In the genomic region with DNA sequence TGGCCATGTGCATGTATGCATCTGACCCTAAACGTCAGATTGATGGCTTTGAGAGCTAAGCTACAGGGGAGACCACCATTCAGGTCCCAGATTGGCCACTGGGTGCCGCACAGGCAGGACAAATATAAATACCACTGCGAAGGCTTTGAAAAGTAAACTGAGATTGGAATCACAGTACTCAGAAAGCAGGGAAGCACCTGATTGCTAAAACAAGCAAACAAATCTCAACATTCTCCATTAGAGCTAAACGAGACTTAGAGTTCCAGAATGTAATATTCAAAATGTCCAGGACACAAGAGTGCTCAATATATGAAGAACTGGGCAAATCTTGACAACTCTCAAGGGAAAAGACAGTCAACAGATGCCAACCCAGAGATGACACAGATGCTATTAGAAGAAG, we compare ENCODE assay signal across 23 cellular contexts.
A peak's percentile ranks its signal among the peaks of the same experiment; 100 is the strongest.
DNase-seq lines count a peak whose midpoint lies in the region; ATAC-seq, FAIRE-seq and TF ChIP-seq lines count a peak whose summit lies in the region.
"Had no signal": no experiment of that assay in that cellular context is flagged by ENCODE, and none has a peak within 500 bp of the region (broad histone marks: within the 10 kb centered on the region; RNA-seq: fewer than 3 reads in every experiment).

No MANE protein-coding gene starts in this region.

- in situ Hi-C loops in HepG2 (cut with HindIII; ENCODE audit: extremely low pct_ligation_motif_present, low pct_unique_long_range_greater_than_20kb), result no loop called here

- H2BK12ac ChIP-seq in neuronal stem cell (ENCODE audit: low read length), result no peak overlapping the region

- no peak overlapping the region for H2BK5ac ChIP-seq in neuronal stem cell (ENCODE audit: low read length)

- no peak overlapping the region for H3K9ac ChIP-seq in HepG2 (ENCODE audit: insufficient read depth, low read depth, low read length)
- H3K9ac ChIP-seq in neuronal stem cell (ENCODE audit: low read depth, low read length, poor library complexity), result no peak overlapping the region
- H3K9ac ChIP-seq: BLaER1 had no signal

- TF ChIP-seq POLR2A in HepG2 (IDR thresholded peaks at IDR 0.05; ENCODE audit: insufficient read depth in 1 of 2, low read depth in 2 of 2, low read length in 2 of 2) (no peak), right lobe of liver (IDR thresholded peaks at IDR 0.05) (no peak)

- TF ChIP-seq CTCF in HepG2 (CRISPR knock-in tag; IDR thresholded peaks at IDR 0.05), result peak; percentile 27; the same call in 1 of the 2 replicates
- TF ChIP-seq CTCF in right lobe of liver (IDR thresholded peaks at IDR 0.05), result no peak
- peak; percentile 39; the same call in 1 of the 2 replicates for TF ChIP-seq CTCF in VCaP (conservative IDR thresholded peaks at IDR 0.05)
- TF ChIP-seq CTCF in upper lobe of right lung (IDR thresholded peaks at IDR 0.05), result no peak

- no peak for TF ChIP-seq RAD21 in HepG2 (CRISPR knock-in tag; IDR thresholded peaks at IDR 0.05)

- no peak overlapping the region for H3K23ac ChIP-seq in neuronal stem cell (ENCODE audit: low read depth, low read length, poor library complexity)

- H3K18ac ChIP-seq in neuronal stem cell (ENCODE audit: low read length), result no peak overlapping the region

- no peak for FAIRE-seq in HepG2 (lab: Jason Lieb, UNC)
- FAIRE-seq: A204.1, D721Med, G401.6, GM12891 had no signal

- no peak overlapping the region for H4K8ac ChIP-seq in neuronal stem cell (ENCODE audit: low read depth, low read length)

- no peaks in the 10 kb centered on the region for H4K20me1 ChIP-seq in HepG2 (ENCODE audit: insufficient read depth, low read length)
- H4K20me1 ChIP-seq: BLaER1 had no signal

- H3K4me1 ChIP-seq in HepG2 (ENCODE audit: insufficient read depth, low read length), result no peaks in the 10 kb centered on the region
- H3K4me1 ChIP-seq in right lobe of liver, result no peaks in the 10 kb centered on the region
- H3K4me1 ChIP-seq in neuronal stem cell (ENCODE audit: control insufficient read depth in 2 of 2, insufficient read depth in 1 of 2, low read depth in 1 of 2, low read length in 2 of 2), result no peaks in the 10 kb centered on the region
- no peaks in the 10 kb centered on the region for H3K4me1 ChIP-seq in upper lobe of right lung
- H3K4me1 ChIP-seq: BE2C, Caco-2 had no signal

- H3K27me3 ChIP-seq in HepG2 (ENCODE audit: control insufficient read depth in 1 of 2, insufficient read depth in 2 of 2, low read length in 2 of 2) (no peaks in the 10 kb centered on the region; a peak in 1 of 5 replicates), right lobe of liver (no peaks in the 10 kb centered on the region), neuronal stem cell (ENCODE audit: control insufficient read depth in 3 of 3, insufficient read depth in 3 of 3, low read depth in 1 of 3, low read length in 3 of 3) (no peaks in the 10 kb centered on the region), upper lobe of right lung (no peaks in the 10 kb centered on the region)
- H3K27me3 ChIP-seq: BE2C, BLaER1 had no signal

- H3K36me3 ChIP-seq in HepG2 (replicated peaks in 1 of 2; ENCODE audit: control insufficient read depth in 1 of 2, insufficient read depth in 2 of 2, low read length in 2 of 2) (no peaks in the 10 kb centered on the region), right lobe of liver (no peaks in the 10 kb centered on the region), neuronal stem cell (replicated peaks in 1 of 2; ENCODE audit: control insufficient read depth in 2 of 2, insufficient read depth in 2 of 2, low read length in 2 of 2) (no peaks in the 10 kb centered on the region), upper lobe of right lung (no peaks in the 10 kb centered on the region)
- H3K36me3 ChIP-seq: BE2C, BLaER1 had no signal

- no peak overlapping the region for H2BK120ac ChIP-seq in neuronal stem cell (ENCODE audit: low read depth, low read length)

- no peak for TF ChIP-seq EP300 in HepG2 (IDR thresholded peaks at IDR 0.05; ENCODE audit: low read depth in 2 of 2, low read length in 2 of 2)
- TF ChIP-seq EP300 in HepG2 (CRISPR knock-in tag; IDR thresholded peaks at IDR 0.05; ENCODE audit: borderline replicate concordance), result no peak

- H3K4me2 ChIP-seq in HepG2 (ENCODE audit: low read depth, low read length) (no peak overlapping the region), neuronal stem cell (ENCODE audit: insufficient read depth, low read length, poor library complexity, severe bottlenecking) (no peak overlapping the region)

- H3K9me3 ChIP-seq in HepG2 (ENCODE audit: low read length) (no peaks in the 10 kb centered on the region), right lobe of liver (no peaks in the 10 kb centered on the region), neuronal stem cell (replicated peaks in 1 of 2; ENCODE audit: control insufficient read depth in 2 of 2, insufficient read depth in 1 of 2, low read depth in 1 of 2, low read length in 2 of 2) (no peaks in the 10 kb centered on the region), upper lobe of right lung (no peaks in the 10 kb centered on the region)
- H3K9me3 ChIP-seq: BE2C had no signal

- no peak overlapping the region for H2AK5ac ChIP-seq in neuronal stem cell (ENCODE audit: low read depth, low read length)

- no peak overlapping the region for H2AFZ ChIP-seq in HepG2 (ENCODE audit: low read length)
- H2AFZ ChIP-seq in neuronal stem cell (ENCODE audit: low read length), result no peak overlapping the region

- no peaks in the 10 kb centered on the region for H3K79me2 ChIP-seq in HepG2 (ENCODE audit: insufficient read depth, low read length)

- ATAC-seq in HepG2 (peak; percentile 65; the same call in 2 of the 3 replicates), right lobe of liver (no peak), upper lobe of right lung (no peak), GM18870 (IDR thresholded peaks at IDR 0.05; ENCODE audit: unreplicated experiment) (no peak)
- ATAC-seq: CD8-positive, alpha-beta T cell had no signal

- no peak overlapping the region for H3K4ac ChIP-seq in neuronal stem cell (ENCODE audit: low read length)

- H3K4me3 ChIP-seq in HepG2 (replicated peaks in 1 of 3; ENCODE audit: insufficient read depth in 1 of 3, low read depth in 2 of 3, low read length in 3 of 3) (no peak overlapping the region), right lobe of liver (no peak overlapping the region), neuronal stem cell (ENCODE audit: low read length in 2 of 2) (no peak overlapping the region), upper lobe of right lung (no peak overlapping the region)
- H3K4me3 ChIP-seq: BLaER1 had no signal

- H3K14ac ChIP-seq in neuronal stem cell (ENCODE audit: low read length), result no peak overlapping the region

- no peak overlapping the region for H4K91ac ChIP-seq in neuronal stem cell (ENCODE audit: low read depth, low read length, poor library complexity)

- CTCF ChIA-PET in HepG2 (lab: Yijun Ruan, JAX; ENCODE audit: low intra/inter-chr PET ratio, low total read pairs), result interaction anchor here (1.3 kb wide), 1 partner anchor 57 kb away, joined by 6 read pairs; no protein-coding TSS in a partner anchor

- intact Hi-C loops in HepG2 (cut with micrococcal nuclease; ENCODE audit: unreplicated experiment) (loop anchor here (5.0 kb wide), 1 partner anchor 58 kb away; no protein-coding TSS in a partner anchor), right lobe of liver (cut with DNase I) (no loop called here), posterior vena cava (cut with DNase I) (no loop called here), upper lobe of right lung (cut with DNase I) (no loop called here)

- H3K27ac ChIP-seq in HepG2 (ENCODE audit: extremely low read length, insufficient read depth, low read length) (no peak overlapping the region), right lobe of liver (no peak overlapping the region), VCaP (no peak overlapping the region), neuronal stem cell (replicated peaks; ENCODE audit: low read length) (no peak overlapping the region), upper lobe of right lung (no peak overlapping the region)
- H3K27ac ChIP-seq: BLaER1 had no signal

- DNase-seq in HepG2 (ENCODE audit: low spot score) (no peak), right lobe of liver (no peak), islet precursor cell (peak; percentile 7), posterior vena cava (ENCODE audit: low spot score) (peak; percentile 12), neuronal stem cell (ENCODE audit: low spot score) (no peak), upper lobe of right lung (no peak)
- DNase-seq: 8988T; ACHN; BE2C; C1 segment of cervical spinal cord; Caco-2; Calu3; CD4-positive, alpha-beta T cell; CD8-positive, alpha-beta T cell; DMS79 treated with DMSO at 0.1 percent for 48 hours; GF-D8 had no signal

- 11% methylated on average over 4 of the region's 4 CpGs for WGBS in HepG2 (ENCODE audit: low lambda C conversion rate)
- 63% methylated on average over 4 of the region's 4 CpGs for WGBS in right lobe of liver (ENCODE audit: insufficient coverage, low coverage, low lambda C conversion rate, missing lambda C conversion rate)
- WGBS in neuronal stem cell (ENCODE audit: extremely low coverage in 2 of 2, insufficient read length in 2 of 2, insufficient replicate concordance in 1 of 2), 2 donors, result no CpG with 5 or more reads among the region's 4 CpGs

- POLR2A ChIA-PET in HepG2 (lab: Yijun Ruan, JAX), result no interaction called here

- H3K79me1 ChIP-seq in neuronal stem cell (ENCODE audit: low read depth, low read length), result no peaks in the 10 kb centered on the region

- H2BK15ac ChIP-seq in neuronal stem cell (ENCODE audit: low read length), result no peak overlapping the region

- BruUV-seq in HepG2 (replicated peaks; lab: Mats Ljungman, UMichigan), result no TSS peak

TF ChIP-seq in HepG2, 621 proteins besides CTCF, POLR2A, EP300 and RAD21:
- TF ChIP-seq STAG1 (CRISPR knock-in tag; IDR thresholded peaks at IDR 0.05) (peak; percentile 37), PITX1 (CRISPR knock-in tag; IDR thresholded peaks at IDR 0.05) (no peak)
TF ChIP-seq in HepG2: peak in this region for 1.

Comparison
In these comparisons a context has a peak if more than half of its experiments do, and no peak if none do; other contexts are left out.
1. CTCF ChIP-seq: peak in HepG2 (single experiment) and VCaP (single experiment); none in right lobe of liver (0 of 4) and upper lobe of right lung (single experiment).
2. DNase-seq: peak in islet precursor cell (single experiment) and posterior vena cava (single experiment); none in HepG2 (single experiment), right lobe of liver (0 of 3), neuronal stem cell (single experiment) and upper lobe of right lung (single experiment).